Comparison of ENCODE assay signal across 20 cellular contexts in the genomic region with DNA sequence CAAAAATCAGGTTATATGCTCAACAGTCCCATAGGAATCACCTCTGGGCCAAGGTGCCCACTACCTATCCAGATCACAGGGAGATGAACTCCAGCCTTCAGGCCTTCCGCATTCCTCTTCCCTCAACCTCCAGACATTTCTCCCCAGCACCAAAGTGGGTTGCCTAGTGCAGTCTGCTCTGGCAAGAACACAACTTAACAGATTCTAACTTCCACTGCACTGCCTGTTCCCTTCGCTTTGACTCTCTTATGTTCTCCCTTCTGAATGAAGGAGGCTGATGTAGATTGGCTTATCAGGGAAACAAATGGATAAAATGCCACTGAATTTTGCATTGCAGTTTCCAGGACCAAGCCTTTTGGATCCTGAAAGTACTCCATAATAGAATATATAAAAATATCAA.
DNase-seq lines count a peak whose midpoint lies in the region; ATAC-seq and TF ChIP-seq lines count a peak whose summit lies in the region.
"Had no signal": no experiment of that assay in that cellular context is flagged by ENCODE, and none has a peak within 500 bp of the region (broad histone marks: within the 10 kb centered on the region; RNA-seq: fewer than 3 reads in every experiment).

No MANE protein-coding gene starts in this region.

- ATAC-seq in heart left ventricle = peak; percentile 29 to 34 (median 32)
- ATAC-seq in left cardiac atrium = no peak
- ATAC-seq: A549, HCT116 had no signal

- H3K4me3 ChIP-seq in heart left ventricle = no peak overlapping the region
- H3K4me3 ChIP-seq in uterus = no peak overlapping the region
- H3K4me3 ChIP-seq in mesendoderm (ENCODE audit: low read length) = no peak overlapping the region
- H3K4me3 ChIP-seq: A549, BLaER1 had no signal

- H3K36me3 Mint-ChIP-seq in mesothelial cell of epicardium = peaks cover 10% of the 10 kb centered on the region
- H3K36me3 Mint-ChIP-seq: CD4-positive, alpha-beta memory T cell had no signal

- H3K79me2 ChIP-seq in mesendoderm (ENCODE audit: control insufficient read depth, insufficient read depth, low read length) = no peaks in the 10 kb centered on the region

- no peak overlapping the region for H3K23ac ChIP-seq in mesendoderm (ENCODE audit: low read length)

- peaks cover 47% of the 10 kb centered on the region for H3K4me1 Mint-ChIP-seq in mesothelial cell of epicardium
- H3K4me1 Mint-ChIP-seq: CD14-positive monocyte had no signal

- H3K4me2 ChIP-seq in mesendoderm (ENCODE audit: low read length) = no peak overlapping the region
- H3K4me2 ChIP-seq: A549, BLaER1 had no signal

- peaks cover 0 to 2% (median 0%) of the 10 kb centered on the region in 9 donors for H3K27me3 ChIP-seq in heart left ventricle
- no peaks in the 10 kb centered on the region for H3K27me3 ChIP-seq in uterus
- no peaks in the 10 kb centered on the region for H3K27me3 ChIP-seq in mesendoderm (ENCODE audit: insufficient read depth, low read length, poor library complexity)
- H3K27me3 ChIP-seq: BLaER1 had no signal

- no peak overlapping the region for H3K4me3 Mint-ChIP-seq in mesothelial cell of epicardium
- H3K4me3 Mint-ChIP-seq: CD14-positive monocyte, HFFc6 had no signal

- H3K36me3 ChIP-seq in heart left ventricle (no peaks in the 10 kb centered on the region), uterus (no peaks in the 10 kb centered on the region), mesendoderm (ENCODE audit: control insufficient read depth, insufficient read depth, low read length) (no peaks in the 10 kb centered on the region)

- no peak for TF ChIP-seq CTCF in heart left ventricle (IDR thresholded peaks at IDR 0.05)
- TF ChIP-seq CTCF in VCaP (conservative IDR thresholded peaks at IDR 0.05) = no peak
- no peak for TF ChIP-seq CTCF in mesothelial cell of epicardium (IDR thresholded peaks at IDR 0.05; ENCODE audit: unreplicated experiment)
- no peak for TF ChIP-seq CTCF in uterus (IDR thresholded peaks at IDR 0.05)

- intact Hi-C loops in heart left ventricle (cut with DNase I) = no loop called here
- intact Hi-C loops in left cardiac atrium (cut with DNase I) = no loop called here
- intact Hi-C loops in uterus (cut with DNase I; ENCODE audit: low total_unique reads) = no loop called here

- H2BK5ac ChIP-seq in mesendoderm (ENCODE audit: low read length) = no peak overlapping the region

- no peaks in the 10 kb centered on the region for H3K79me1 ChIP-seq in mesendoderm (ENCODE audit: low read length)

- no peak overlapping the region for H2AK5ac ChIP-seq in mesendoderm (ENCODE audit: low read length)

- H3K18ac ChIP-seq in mesendoderm (ENCODE audit: low read length) = no peak overlapping the region

- peaks cover 14% of the 10 kb centered on the region for H3K9me3 Mint-ChIP-seq in mesothelial cell of epicardium

- TF ChIP-seq POLR2A in heart left ventricle (IDR thresholded peaks at IDR 0.05) (no peak), uterus (IDR thresholded peaks at IDR 0.05) (no peak)

- H2BK120ac ChIP-seq in mesendoderm (ENCODE audit: low read depth, low read length) = no peak overlapping the region

- no peak overlapping the region for H2BK15ac ChIP-seq in mesendoderm (replicated peaks; ENCODE audit: low read depth)

- H3K4me1 ChIP-seq in heart left ventricle (peaks cover 0 to 26% (median 7%) of the 10 kb centered on the region in 12 donors), uterus (peaks cover 6 to 8% of the 10 kb centered on the region in 2 donors), mesendoderm (ENCODE audit: control insufficient read depth, low read depth, low read length) (no peaks in the 10 kb centered on the region)
- H3K4me1 ChIP-seq: A549 had no signal

- no peak overlapping the region for H3K4ac ChIP-seq in mesendoderm (ENCODE audit: low read depth, low read length)

- no peak overlapping the region for H4K8ac ChIP-seq in mesendoderm (ENCODE audit: low read depth, low read length)

- no peak overlapping the region for H3K9ac ChIP-seq in mesendoderm (ENCODE audit: low read length)
- H3K9ac ChIP-seq: BLaER1 had no signal

- 86 to 96% (median 89%) methylated on average over 2 of the region's 2 CpGs for WGBS in heart left ventricle, 4 donors
- no CpG with 5 or more reads among the region's 2 CpGs for WGBS in mesendoderm (ENCODE audit: extremely low coverage, insufficient coverage, low lambda C conversion rate)

- peak overlapping the region in 1 of 12 donors; percentile 9 for H3K27ac ChIP-seq in heart left ventricle
- H3K27ac ChIP-seq in VCaP = peak overlapping the region; percentile 32; the same call in 1 of the 2 replicates
- H3K27ac ChIP-seq in uterus = peak overlapping the region; percentile 51 to 68
- H3K27ac ChIP-seq in mesendoderm (ENCODE audit: low read depth, low read length) = no peak overlapping the region
- H3K27ac ChIP-seq: 22Rv1, A549, BLaER1 had no signal

- H3K27me3 Mint-ChIP-seq in mesothelial cell of epicardium (ENCODE audit: low read depth) = no peaks in the 10 kb centered on the region

- no peak overlapping the region for H3K56ac ChIP-seq in mesendoderm (ENCODE audit: low read length)

- DNase-seq in heart left ventricle = no peak
- DNase-seq in left cardiac atrium = no peak
- DNase-seq in mesothelial cell of epicardium (ENCODE audit: low spot score in 2 of 2, unreplicated experiment in 2 of 2) = no peak
- no peak for DNase-seq in uterus
- no peak for DNase-seq in NCI-H2107 treated with DMSO at 0.1 percent for 48 hours (lab: John Stamatoyannopoulos, UW; ENCODE audit: unreplicated experiment)
- no peak for DNase-seq in GM19238 (ENCODE audit: insufficient read length, low spot score)
- DNase-seq in mesendoderm = no peak
- DNase-seq: AML-193; CD4-positive, alpha-beta memory T cell; DMS153; GF-D8; GOT3; H7; HFFc6 had no signal

- H3K9me3 ChIP-seq in heart left ventricle (peaks cover 0 to 7% (median 0%) of the 10 kb centered on the region in 12 donors), uterus (no peaks in the 10 kb centered on the region)
- H3K9me3 ChIP-seq: A549 had no signal

- H4K5ac ChIP-seq in mesendoderm (ENCODE audit: low read length) = no peak overlapping the region

- peak overlapping the region; percentile 67 for H3K27ac Mint-ChIP-seq in mesothelial cell of epicardium
- H3K27ac Mint-ChIP-seq: CD14-positive monocyte; CD4-positive, alpha-beta memory T cell; HFFc6 had no signal

Comparison
In these comparisons a context has a peak if more than half of its experiments do, and no peak if none do; other contexts are left out.
1. ATAC-seq: peak in heart left ventricle (4 of 4); none in left cardiac atrium (0 of 2).